In genomic region chr11:90779098-90779497, GRCh38 we compare ENCODE assay signal across 34 cellular contexts.
"Had no signal": no experiment of that assay in that cellular context is flagged by ENCODE, and none has a peak within 500 bp of the region (broad histone marks: within the 10 kb centered on the region; RNA-seq: fewer than 3 reads in every experiment).

No MANE protein-coding gene starts in this region.

- DNase-seq: Karpas-422, Kasumi-1, MG63, MM.1S, MV-4-11, NCI-H1048, NCI-H1092, NCI-H1105, NCI-H1105 treated with DMSO at 0.1 percent for 48 hours, NCI-H1417, NCI-H1417 treated with DMSO at 0.1 percent for 48 hours, NCI-H1436, NCI-H1436 treated with DMSO at 0.1 percent for 48 hours, NCI-H146, NCI-H1694, NCI-H1694 treated with DMSO at 0.1 percent for 48 hours, NCI-H187, NCI-H187 treated with DMSO at 0.1 percent for 48 hours, NCI-H1930, NCI-H2029, NCI-H2029 treated with DMSO at 0.1 percent for 48 hours, NCI-H2081, NCI-H2081 treated with DMSO at 0.1 percent for 48 hours, NCI-H2107, NCI-H2171, NCI-H2171 treated with DMSO at 0.1 percent for 48 hours, NCI-H2227 treated with DMSO at 0.1 percent for 48 hours, NCI-H226, NCI-H345, NCI-H446, NCI-H446 treated with DMSO at 0.1 percent for 48 hours, NCI-H510A, NCI-H510A treated with DMSO at 0.1 percent for 48 hours, NCI-H524 had no signal

- H3K4me3 ChIP-seq: MG63 had no signal

- H3K9me3 ChIP-seq: MG63 had no signal

- H3K36me3 ChIP-seq: MG63 had no signal
